15 cellular contexts compared by ENCODE assay signal in the genomic region with DNA sequence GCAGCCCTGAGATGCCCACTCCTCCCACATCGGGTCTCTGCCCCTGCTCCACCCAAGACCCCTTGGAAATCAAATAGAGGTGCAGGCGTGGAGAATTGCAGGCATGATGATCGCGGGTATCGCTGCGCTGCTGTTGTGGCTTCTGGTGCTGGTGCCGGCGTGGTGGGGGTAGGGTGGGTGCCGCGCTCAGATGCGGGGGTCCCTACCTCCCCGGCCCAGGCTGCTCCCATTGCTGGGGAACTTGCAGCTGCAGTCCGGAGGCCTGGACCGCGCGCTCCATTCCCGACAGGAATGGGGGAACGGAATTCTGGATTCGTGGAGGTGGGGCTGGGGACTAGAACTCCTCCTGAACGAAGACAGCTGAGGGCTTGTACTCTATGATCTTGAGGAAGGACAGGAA. TPM values are rescaled to one million over a fixed set of nuclear protein-coding genes. Genes with fewer than 3 reads are reported as not detected.
DNase-seq lines count a peak whose midpoint lies in the region; ATAC-seq and TF ChIP-seq lines count a peak whose summit lies in the region.
"Had no signal": no experiment of that assay in that cellular context is flagged by ENCODE, and none has a peak within 500 bp of the region (broad histone marks: within the 10 kb centered on the region; RNA-seq: fewer than 3 reads in every experiment).

No MANE protein-coding gene starts in this region.

- no peak for DNase-seq in CD4-positive, alpha-beta T cell
- no peak for DNase-seq in GM23338 (ENCODE audit: low spot score)
- no peak for DNase-seq in central memory CD8-positive, alpha-beta T cell (ENCODE audit: low spot score in 2 of 2)
- DNase-seq in neural crest cell (ENCODE audit: low read depth, low spot score) = no peak
- no peak for DNase-seq in HCEC 1CT
- DNase-seq in KG1 (lab: John Stamatoyannopoulos, UW) = no peak
- DNase-seq: NCI-H1694 treated with DMSO at 0.1 percent for 48 hours, NCI-H446 treated with DMSO at 0.1 percent for 48 hours had no signal

- no peaks in the 10 kb centered on the region for H4K20me1 ChIP-seq in GM23338 (replicated peaks; ENCODE audit: insufficient read depth)
- H4K20me1 ChIP-seq: BLaER1 treated with 17β-estradiol and CSF1 and Interleukin-3, amounts not matched to agents 10 nM and 100 nM had no signal

- no peak overlapping the region for H3K27ac ChIP-seq in CD4-positive, alpha-beta T cell (ENCODE audit: low read depth, low read length)
- H3K27ac ChIP-seq in GM23338 (ENCODE audit: low read depth) = no peak overlapping the region
- H3K27ac ChIP-seq: BLaER1 treated with 17β-estradiol and CSF1 and Interleukin-3, amounts not matched to agents 10 nM and 100 nM had no signal

- H3K4me1 Mint-ChIP-seq in CD4-positive, alpha-beta T cell (ENCODE audit: low read depth) = peaks cover 14% of the 10 kb centered on the region
- H3K4me1 Mint-ChIP-seq in GM23338 (peaks cover 23% of the 10 kb centered on the region), neural crest cell (peaks cover 4% of the 10 kb centered on the region)
- peaks cover 21% of the 10 kb centered on the region for H3K4me1 Mint-ChIP-seq in central memory CD8-positive, alpha-beta T cell

- H3K27me3 ChIP-seq in CD4-positive, alpha-beta T cell (ENCODE audit: control insufficient read depth, insufficient read depth, low read length) = no peaks in the 10 kb centered on the region
- peaks cover 5% of the 10 kb centered on the region; the same call in 1 of the 2 replicates for H3K27me3 ChIP-seq in GM23338 (ENCODE audit: insufficient read depth)
- H3K27me3 ChIP-seq: body of pancreas had no signal

- H2AFZ ChIP-seq in GM23338 = no peak overlapping the region

- peak overlapping the region; percentile 63; the same call in 1 of the 2 replicates for H3K4me3 ChIP-seq in GM23338
- H3K4me3 ChIP-seq: BLaER1 treated with 17β-estradiol and CSF1 and Interleukin-3, amounts not matched to agents 10 nM and 100 nM; body of pancreas had no signal

- H3F3A ChIP-seq in GM23338 (replicated peaks; ENCODE audit: low read depth) = 0 out of 2 replicates have a peak, but pooled peaks cover 5% of the 10 kb centered on the region

- no peaks in the 10 kb centered on the region for H3K79me2 ChIP-seq in GM23338 (replicated peaks; ENCODE audit: insufficient read depth)

- no peak for ATAC-seq in CD4-positive, alpha-beta T cell (ENCODE audit: poor library complexity)
- no peak for ATAC-seq in GM23338
- ATAC-seq in central memory CD8-positive, alpha-beta T cell (replicated peaks; ENCODE audit: extremely low read depth, poor library complexity, severe bottlenecking) = no peak
- ATAC-seq in activated CD4-positive, CD25-positive, alpha-beta regulatory T cell treated with anti-CD3 and anti-CD28 coated beads, Interleukin-2, amount 50 U/mL, for 24 hours = no peak

- H3K9me3 ChIP-seq in CD4-positive, alpha-beta T cell (ENCODE audit: control insufficient read depth, low read length) = no peaks in the 10 kb centered on the region
- H3K9me3 ChIP-seq: BLaER1 treated with 17β-estradiol and CSF1 and Interleukin-3, amounts not matched to agents 10 nM and 100 nM; body of pancreas had no signal

- no peaks in the 10 kb centered on the region for H3K9me2 ChIP-seq in GM23338 (ENCODE audit: insufficient read depth)

- H3K4me2 ChIP-seq in GM23338 = peak overlapping the region; percentile 68

- intact Hi-C loops in CD4-positive, alpha-beta T cell (cut with DNase I, micrococcal nuclease) = loop anchor here in 1 of 2 experiments (5.0 kb wide), 1 partner anchor 322 kb away; no protein-coding TSS in a partner anchor

- no peaks in the 10 kb centered on the region for H3K9me3 Mint-ChIP-seq in CD4-positive, alpha-beta T cell
- H3K9me3 Mint-ChIP-seq in GM23338 (no peaks in the 10 kb centered on the region), neural crest cell (no peaks in the 10 kb centered on the region)
- H3K9me3 Mint-ChIP-seq in central memory CD8-positive, alpha-beta T cell = no peaks in the 10 kb centered on the region

- H3K36me3 Mint-ChIP-seq in CD4-positive, alpha-beta T cell (ENCODE audit: low read depth) = no peaks in the 10 kb centered on the region
- peaks cover 4% of the 10 kb centered on the region; the same call in 1 of the 3 replicates for H3K36me3 Mint-ChIP-seq in GM23338 (ENCODE audit: low read depth)
- H3K36me3 Mint-ChIP-seq in central memory CD8-positive, alpha-beta T cell (ENCODE audit: insufficient read depth) = no peaks in the 10 kb centered on the region
- no peaks in the 10 kb centered on the region for H3K36me3 Mint-ChIP-seq in neural crest cell (ENCODE audit: low read depth)

- H3K4me1 ChIP-seq in GM23338 (ENCODE audit: insufficient read depth) = no peaks in the 10 kb centered on the region
- H3K4me1 ChIP-seq: BLaER1 treated with 17β-estradiol and CSF1 and Interleukin-3, amounts not matched to agents 10 nM and 100 nM had no signal

- H3K4me3 Mint-ChIP-seq in CD4-positive, alpha-beta T cell = peak overlapping the region; percentile 79
- H3K4me3 Mint-ChIP-seq in GM23338 (peak overlapping the region; percentile 60), neural crest cell (peak overlapping the region; percentile 65)
- H3K4me3 Mint-ChIP-seq in central memory CD8-positive, alpha-beta T cell = peak overlapping the region; percentile 72

- CTCF ChIA-PET in CD4-positive, alpha-beta T cell (lab: Charles Lee) = no interaction called here

- POLR2A ChIA-PET in CD4-positive, alpha-beta T cell (lab: Charles Lee) = no interaction called here

- no peaks in the 10 kb centered on the region for H3K27me3 Mint-ChIP-seq in CD4-positive, alpha-beta T cell
- H3K27me3 Mint-ChIP-seq in GM23338 (ENCODE audit: insufficient read depth, low read depth, poor library complexity) = peaks cover 21% of the 10 kb centered on the region
- H3K27me3 Mint-ChIP-seq in central memory CD8-positive, alpha-beta T cell = peaks cover 11% of the 10 kb centered on the region
- H3K27me3 Mint-ChIP-seq in neural crest cell (ENCODE audit: low read depth) = peaks cover 37% of the 10 kb centered on the region

- peak overlapping the region; percentile 49 for H3K27ac Mint-ChIP-seq in CD4-positive, alpha-beta T cell
- H3K27ac Mint-ChIP-seq in GM23338 (no peak overlapping the region), neural crest cell (ENCODE audit: unreplicated experiment) (no peak overlapping the region)
- peak overlapping the region; percentile 84 for H3K27ac Mint-ChIP-seq in central memory CD8-positive, alpha-beta T cell (ENCODE audit: low read depth)

- TF ChIP-seq CTCF in CD4-positive, alpha-beta T cell (IDR thresholded peaks at IDR 0.05) = no peak
- TF ChIP-seq CTCF in GM23338 (conservative IDR thresholded peaks at IDR 0.05; ENCODE audit: low read depth in 2 of 2) (no peak), neural crest cell (conservative IDR thresholded peaks at IDR 0.05) (no peak)

- H3K36me3 ChIP-seq in GM23338 (ENCODE audit: insufficient read depth) = no peaks in the 10 kb centered on the region
- H3K36me3 ChIP-seq: BLaER1 treated with 17β-estradiol and CSF1 and Interleukin-3, amounts not matched to agents 10 nM and 100 nM had no signal

TF ChIP-seq in GM23338, 12 proteins besides CTCF, POLR2A, EP300 and RAD21 (continues in another document):
- TF ChIP-seq, protein P1, sequence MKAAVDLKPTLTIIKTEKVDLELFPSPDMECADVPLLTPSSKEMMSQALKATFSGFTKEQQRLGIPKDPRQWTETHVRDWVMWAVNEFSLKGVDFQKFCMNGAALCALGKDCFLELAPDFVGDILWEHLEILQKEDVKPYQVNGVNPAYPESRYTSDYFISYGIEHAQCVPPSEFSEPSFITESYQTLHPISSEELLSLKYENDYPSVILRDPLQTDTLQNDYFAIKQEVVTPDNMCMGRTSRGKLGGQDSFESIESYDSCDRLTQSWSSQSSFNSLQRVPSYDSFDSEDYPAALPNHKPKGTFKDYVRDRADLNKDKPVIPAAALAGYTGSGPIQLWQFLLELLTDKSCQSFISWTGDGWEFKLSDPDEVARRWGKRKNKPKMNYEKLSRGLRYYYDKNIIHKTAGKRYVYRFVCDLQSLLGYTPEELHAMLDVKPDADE (IDR thresholded peaks at IDR 0.05) = no peak
- TF ChIP-seq EZH2phosphoT487 (IDR thresholded peaks at IDR 0.05; ENCODE audit: unreplicated experiment) = no peak
- TF ChIP-seq ZNF331 (CRISPR knock-in tag; IDR thresholded peaks at IDR 0.05; ENCODE audit: low read depth) = no peak
- no peak for TF ChIP-seq EZH2 (IDR thresholded peaks at IDR 0.05; ENCODE audit: low read depth, unreplicated experiment)

RNA-seq across cellular contexts. Expression of a gene that starts 20.4 kb away (rescaled TPM):
- under 1 TPM; 0.47 to 0.96 TPM for total RNA-seq in CD4-positive, alpha-beta T cell
- not detected in 2 replicates for total RNA-seq in GM23338 (2014; rRNA removed; shearing (Covaris generic))
- 0.99 and 1.1 TPM in 2 replicates for polyA plus RNA-seq in GM23338 (2016; fragmentation: Nextera tagmentation; extraction: Ambion mirVana)
- not detected in 2 replicates for total RNA-seq in neural crest cell
- total RNA-seq: body of pancreas; MCF 10A; Right ventricle myocardium inferior; T-helper 1 cell treated with Interleukin-12 subunit alpha and Interleukin-12 subunit beta and Interleukin-4 antibody, amounts not matched to agents 30 ng/mL and 1 ng/mL, for 36 hours had no signal

RNA-seq across cellular contexts. Expression of a gene that starts 46.4 kb away (rescaled TPM):
- not detected for total RNA-seq in CD4-positive, alpha-beta T cell
- total RNA-seq in GM23338 (2014; rRNA removed; shearing (Covaris generic)) = 0.35 and 0.50 TPM in 2 replicates
- 0.27 and 0.40 TPM in 2 replicates for polyA plus RNA-seq in GM23338 (2016; fragmentation: Nextera tagmentation; extraction: Ambion mirVana)
- not detected in 2 replicates for total RNA-seq in neural crest cell
- total RNA-seq: body of pancreas; MCF 10A; Right ventricle myocardium inferior; T-helper 1 cell treated with Interleukin-12 subunit alpha and Interleukin-12 subunit beta and Interleukin-4 antibody, amounts not matched to agents 30 ng/mL and 1 ng/mL, for 36 hours had no signal
- polyA plus RNA-seq: esophagus had no signal

RNA-seq across cellular contexts. Expression of a gene that starts 58.4 kb away (rescaled TPM):
- total RNA-seq in CD4-positive, alpha-beta T cell = under 1 TPM; 0.78 to 0.82 TPM
- total RNA-seq in GM23338 (2014; rRNA removed; shearing (Covaris generic)) = 272 and 315 TPM in 2 replicates
- polyA plus RNA-seq in GM23338 (2016; fragmentation: Nextera tagmentation; extraction: Ambion mirVana) = 130 and 137 TPM in 2 replicates
- total RNA-seq in neural crest cell = 0.39 TPM in 1 of 2 replicates, not detected in the other
- total RNA-seq: MCF 10A had no signal

Comparison
In these comparisons a context has a peak if more than half of its experiments do, and no peak if none do; other contexts are left out.
1. H3K27ac Mint-ChIP-seq: peak in CD4-positive, alpha-beta T cell (single experiment) and central memory CD8-positive, alpha-beta T cell (single experiment); none in GM23338 (single experiment) and neural crest cell (single experiment).
2. RNA of a gene that starts 58.4 kb away (total RNA-seq): 272 to 315 TPM in GM23338; 0.78 to 0.82 TPM in CD4-positive, alpha-beta T cell and 0.39 TPM in neural crest cell; every median in the first group is over 100 times any median in the second.
3. Peak in every context shown above with its lines, with median percentiles within 50 percentile points of each other: H3K4me3 Mint-ChIP-seq.